8 cellular contexts compared by ENCODE assay signal in the genomic region with DNA sequence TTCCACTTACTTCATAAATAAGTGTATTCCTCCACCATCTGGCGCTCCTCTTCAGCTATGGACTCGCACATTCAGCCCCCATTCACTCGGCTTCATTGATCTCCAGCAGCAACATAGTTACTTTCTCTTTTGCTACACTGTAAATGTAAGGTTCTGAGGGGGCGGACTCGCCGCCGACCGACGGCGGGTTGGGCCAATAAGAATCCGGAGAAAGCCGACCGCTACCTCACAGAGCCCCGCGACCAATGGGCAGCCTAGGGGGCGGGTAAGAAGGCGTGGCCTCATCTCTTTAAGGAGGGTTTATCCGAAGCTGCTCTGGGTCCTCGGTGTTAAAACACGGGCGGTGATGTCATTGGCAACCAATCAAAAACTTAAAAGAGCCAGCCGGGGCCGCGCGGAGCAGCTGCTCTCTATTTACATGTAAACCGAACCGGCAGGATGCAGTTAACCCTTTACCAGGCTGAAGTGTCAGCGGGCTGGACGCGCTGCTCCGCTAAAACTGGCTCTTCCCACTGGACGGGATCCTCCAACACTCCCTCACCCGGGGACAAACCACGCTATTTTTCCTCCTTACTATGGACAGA.
DNase-seq lines count a peak whose midpoint lies in the region; ATAC-seq lines count a peak whose summit lies in the region.

A gene (minus strand): TSS at position 119 of the 584 bp plus-strand sequence. CDS start 2,345 bp downstream, outside the sequence.

- ATAC-seq in GM19043 (IDR thresholded peaks at IDR 0.05; ENCODE audit: low read depth, unreplicated experiment) (peak; percentile 79), HG03354 (IDR thresholded peaks at IDR 0.05; ENCODE audit: poor library complexity, severe bottlenecking, unreplicated experiment) (peak; percentile 83)
- peak; percentile 88 to 91 for ATAC-seq in activated CD4-positive, CD25-positive, alpha-beta regulatory T cell treated with anti-CD3 and anti-CD28 coated beads, Interleukin-2, amount 50 U/mL, for 24 hours

- DNase-seq in AG20443 (ENCODE audit: low spot score) (peak; percentile 99), NCI-H446 treated with DMSO at 0.1 percent for 48 hours (lab: John Stamatoyannopoulos, UW) (peak; percentile 100), cerebellar cortex (ENCODE audit: low spot score) (peak; percentile 85), islet precursor cell (peak; percentile 100)
- DNase-seq in stimulated activated CD4-positive, alpha-beta T cell treated with anti-CD3 and anti-CD28 coated beads, Interleukin-12 subunit alpha, Interleukin-12 subunit beta, amount 100 ng/mL, for 4 hours = peak; percentile 94

Comparison
In these comparisons a context has a peak if more than half of its experiments do, and no peak if none do; other contexts are left out.
1. Peak in every context shown above with its lines: DNase-seq and ATAC-seq.